8 cellular contexts compared by ENCODE assay signal in genomic region chrX:120561634-120562568, GRCh38. TPM values are rescaled to one million over a fixed set of nuclear protein-coding genes. Genes with fewer than 3 reads are reported as not detected.
DNase-seq lines count a peak whose midpoint lies in the region; ATAC-seq and TF ChIP-seq lines count a peak whose summit lies in the region.

No MANE protein-coding gene starts in this region.

- H3K4me1 ChIP-seq in BE2C (no peaks in the 10 kb centered on the region), HUES64 (ENCODE audit: insufficient read depth, low read length) (0 out of 2 replicates have a peak, but pooled peaks cover 8% of the 10 kb centered on the region)

- peak overlapping the region; percentile 93 to 99 (median 97) for H3K27ac Mint-ChIP-seq in naive thymus-derived CD8-positive, alpha-beta T cell

- no peak for DNase-seq in BE2C
- peak in 1 of 10 donors; percentile 13 for DNase-seq in naive thymus-derived CD8-positive, alpha-beta T cell
- no peak for DNase-seq in islet precursor cell

- TF ChIP-seq CTCF in BE2C (IDR thresholded peaks at IDR 0.05; ENCODE audit: low read depth, low read length), result no peak

- H3K4me3 ChIP-seq in BE2C (ENCODE audit: low read depth, low read length) (peak overlapping the region; percentile 71), HUES64 (ENCODE audit: low read length) (peak overlapping the region; percentile 83)

- no peaks in the 10 kb centered on the region for H3K27me3 Mint-ChIP-seq in naive thymus-derived CD8-positive, alpha-beta T cell

- no peaks in the 10 kb centered on the region for H3K27me3 ChIP-seq in BE2C
- H3K27me3 ChIP-seq in HUES64 (ENCODE audit: insufficient read depth, low read length), result no peaks in the 10 kb centered on the region

- POLR2A ChIA-PET in naive thymus-derived CD8-positive, alpha-beta T cell (lab: Charles Lee), result interaction anchor here (0.7 to 3.9 kb wide), 15 partner anchors 9 to 880 kb away, joined by 3 to 111 read pairs (median 4); partner anchors contain the start of genes C1GALT1C1 and MCTS1

- peaks cover 0 to 7% (median 0%) of the 10 kb centered on the region in 3 donors for H3K36me3 Mint-ChIP-seq in naive thymus-derived CD8-positive, alpha-beta T cell

- H3K9me3 Mint-ChIP-seq in naive thymus-derived CD8-positive, alpha-beta T cell, result no peaks in the 10 kb centered on the region

- 14% methylated on average over 12 of the region's 12 CpGs for WGBS in HUES64

- no peaks in the 10 kb centered on the region for H3K36me3 ChIP-seq in BE2C
- peaks cover 6% of the 10 kb centered on the region; the same call in 1 of the 2 replicates for H3K36me3 ChIP-seq in HUES64 (ENCODE audit: insufficient read depth, low read length)

- H3K27ac ChIP-seq in HUES64 (ENCODE audit: low read depth, low read length), result peak overlapping the region; percentile 78
- peak overlapping the region; percentile 87 for H3K27ac ChIP-seq in cingulate gyrus (ENCODE audit: low read depth, low read length)

- peak overlapping the region; percentile 81 for H3K9ac ChIP-seq in HUES64 (ENCODE audit: low read depth, low read length)

- peak overlapping the region; percentile 93 to 99 (median 96) for H3K4me3 Mint-ChIP-seq in naive thymus-derived CD8-positive, alpha-beta T cell

- no peak for ATAC-seq in naive thymus-derived CD8-positive, alpha-beta T cell
- ATAC-seq in GM19035 (IDR thresholded peaks at IDR 0.05; ENCODE audit: unreplicated experiment) (no peak), HG03354 (IDR thresholded peaks at IDR 0.05; ENCODE audit: poor library complexity, severe bottlenecking, unreplicated experiment) (no peak), HG02588 (IDR thresholded peaks at IDR 0.05; ENCODE audit: unreplicated experiment) (no peak)

- H3K4me1 Mint-ChIP-seq in naive thymus-derived CD8-positive, alpha-beta T cell, result peaks cover 4 to 32% (median 16%) of the 10 kb centered on the region in 4 donors

- H3K9me3 ChIP-seq in BE2C (no peaks in the 10 kb centered on the region), HUES64 (ENCODE audit: insufficient read depth, low read depth, low read length) (no peaks in the 10 kb centered on the region)

RNA-seq across cellular contexts. Expression of gene CUL4B, which starts 1.1 kb away (rescaled TPM):
- 8.9 TPM for polyA plus RNA-seq in BE2C (2012; ENCODE audit: insufficient read depth, insufficient read length, low read depth)
- polyA plus RNA-seq in HUES64 (2013, experiment 1 of 2), result 30.9 TPM
- polyA plus RNA-seq in HUES64 (2013, experiment 2 of 2), result 35.1 TPM
- 10 to 100 TPM; 59.9 to 64.7 TPM for total RNA-seq in naive thymus-derived CD8-positive, alpha-beta T cell
- polyA plus RNA-seq in naive thymus-derived CD8-positive, alpha-beta T cell, result 10 to 100 TPM; 23.6 to 27.9 (median 23.9) TPM

RNA-seq across cellular contexts. Expression of gene MCTS1, which starts 42.0 kb away (rescaled TPM):
- polyA plus RNA-seq in BE2C (2012; ENCODE audit: insufficient read depth, insufficient read length, low read depth), result 56.6 TPM
- 33.2 TPM for polyA plus RNA-seq in HUES64 (2013, experiment 1 of 2)
- 37.3 TPM for polyA plus RNA-seq in HUES64 (2013, experiment 2 of 2)
- 10 to 100 TPM; 26.6 to 31.0 TPM for total RNA-seq in naive thymus-derived CD8-positive, alpha-beta T cell
- 10 to 100 TPM; 68.2 to 72.4 (median 71.3) TPM for polyA plus RNA-seq in naive thymus-derived CD8-positive, alpha-beta T cell
